Comparison of ENCODE assay signal across 2 cellular contexts in genomic region chr11:61760946-61761345, GRCh38.
TF ChIP-seq lines count a peak whose summit lies in the region.

No MANE protein-coding gene starts in this region.

TF ChIP-seq in HCT116, 20 proteins besides CTCF, POLR2A, EP300 and RAD21:
- no peak for TF ChIP-seq MAX (IDR thresholded peaks at IDR 0.05)
- TF ChIP-seq CBX3 (IDR thresholded peaks at IDR 0.05; ENCODE audit: low read depth): no peak

TF ChIP-seq in H1, 55 proteins besides CTCF, POLR2A, EP300 and RAD21:
- TF ChIP-seq RXRA (IDR thresholded peaks at IDR 0.05; ENCODE audit: insufficient read depth, low read depth, low read length) (no peak), POLR2AphosphoS5 (IDR thresholded peaks at IDR 0.05; ENCODE audit: low read depth, low read length) (no peak), JUN (IDR thresholded peaks at IDR 0.05; ENCODE audit: low read depth, low read length) (no peak), TAF7 (optimal IDR thresholded peaks at IDR 0.05; ENCODE audit: borderline replicate concordance, low read depth, low read length) (no peak), SIN3A (conservative IDR thresholded peaks at IDR 0.05 in 1 of 2, IDR thresholded peaks at IDR 0.05 in 1 of 2; ENCODE audit: low read depth in 1 of 2, low read length in 2 of 2) (no peak), MAX (IDR thresholded peaks at IDR 0.05) (no peak), SIRT6 (IDR thresholded peaks at IDR 0.05; ENCODE audit: low read length) (no peak), USF2 (IDR thresholded peaks at IDR 0.05; ENCODE audit: low read length) (no peak), CHD7 (IDR thresholded peaks at IDR 0.05; ENCODE audit: insufficient replicate concordance, low read length) (no peak), BRCA1 (IDR thresholded peaks at IDR 0.05; ENCODE audit: low read depth, low read length) (no peak), JUND (IDR thresholded peaks at IDR 0.05; ENCODE audit: low read length) (no peak), HDAC6 (IDR thresholded peaks at IDR 0.05; ENCODE audit: low read depth, low read length) (no peak), SRF (IDR thresholded peaks at IDR 0.05; ENCODE audit: low read depth, low read length) (no peak)
TF ChIP-seq in H1: peak in this region for 0.
